ENCODE assay signal across 20 cellular contexts in genomic region chrX:30307466-30307865, GRCh38. TPM values are rescaled to one million over a fixed set of nuclear protein-coding genes. Genes with fewer than 3 reads are reported as not detected.
"Had no signal": no experiment of that assay in that cellular context is flagged by ENCODE, and none has a peak within 500 bp of the region (broad histone marks: within the 10 kb centered on the region; RNA-seq: fewer than 3 reads in every experiment).

No MANE protein-coding gene starts in this region.

- H3K27ac Mint-ChIP-seq: activated naive CD8-positive, alpha-beta T cell treated with anti-CD3 and anti-CD28 coated beads, Interleukin-2, amount 10 ng/mL, durations not matched to agents 7 days and 5 days; naive thymus-derived CD8-positive, alpha-beta T cell; stimulated activated naive B cell treated with anti-CD40 and anti-IgM and Interleukin-4, amounts not matched to agents 10 μg/mL and 1 μg/mL and 100 μg/mL, for 72 hours had no signal

- H3K27ac ChIP-seq: ascending aorta, cardiac muscle cell, dorsolateral prefrontal cortex, hepatocyte, prostate gland, skin epidermis, transverse colon had no signal

- ATAC-seq: esophagus mucosa; left lobe of liver; naive thymus-derived CD8-positive, alpha-beta T cell; right cardiac atrium; stimulated activated naive B cell treated with anti-CD40 and anti-IgM and Interleukin-4, amounts not matched to agents 10 μg/mL and 1 μg/mL and 100 μg/mL, for 72 hours had no signal

- H3K4me3 Mint-ChIP-seq: activated naive CD8-positive, alpha-beta T cell treated with anti-CD3 and anti-CD28 coated beads, Interleukin-2, amount 10 ng/mL, durations not matched to agents 7 days and 5 days; naive thymus-derived CD8-positive, alpha-beta T cell; stimulated activated naive B cell treated with anti-CD40 and anti-IgM and Interleukin-4, amounts not matched to agents 10 μg/mL and 1 μg/mL and 100 μg/mL, for 72 hours had no signal

- DNase-seq: activated naive CD4-positive, alpha-beta T cell; activated naive CD8-positive, alpha-beta T cell treated with anti-CD3 and anti-CD28 coated beads, Interleukin-2, amount 10 ng/mL, durations not matched to agents 7 days and 5 days; activated T-cell treated with anti-CD3 and anti-CD28 coated beads for 4 hours; naive thymus-derived CD8-positive, alpha-beta T cell; stimulated activated CD4-positive, alpha-beta T cell treated with anti-CD3 and anti-CD28 coated beads, Interleukin-4, amount 100 ng/mL, for 1 hour; stimulated activated naive B cell treated with anti-CD40 and anti-IgM and Interleukin-4, amounts not matched to agents 10 μg/mL and 1 μg/mL and 100 μg/mL, for 72 hours; transverse colon had no signal

- H3K36me3 ChIP-seq: ascending aorta, cardiac muscle cell, prostate gland, transverse colon had no signal

- H3K79me2 ChIP-seq: hepatocyte had no signal

- H3K36me3 Mint-ChIP-seq: activated naive CD8-positive, alpha-beta T cell treated with anti-CD3 and anti-CD28 coated beads, Interleukin-2, amount 10 ng/mL, durations not matched to agents 7 days and 5 days; naive thymus-derived CD8-positive, alpha-beta T cell; stimulated activated naive B cell treated with anti-CD40 and anti-IgM and Interleukin-4, amounts not matched to agents 10 μg/mL and 1 μg/mL and 100 μg/mL, for 72 hours had no signal

- H3K9me3 ChIP-seq: ascending aorta, prostate gland, transverse colon had no signal

- H2AFZ ChIP-seq: hepatocyte had no signal

- H3K9me3 Mint-ChIP-seq: activated naive CD8-positive, alpha-beta T cell treated with anti-CD3 and anti-CD28 coated beads, Interleukin-2, amount 10 ng/mL, durations not matched to agents 7 days and 5 days; stimulated activated naive B cell treated with anti-CD40 and anti-IgM and Interleukin-4, amounts not matched to agents 10 μg/mL and 1 μg/mL and 100 μg/mL, for 72 hours had no signal

- H3K4me3 ChIP-seq: hepatocyte, prostate gland, skin epidermis, transverse colon had no signal

- H3K4me1 ChIP-seq: ascending aorta, prostate gland, transverse colon had no signal

- H3K4me1 Mint-ChIP-seq: activated naive CD8-positive, alpha-beta T cell treated with anti-CD3 and anti-CD28 coated beads, Interleukin-2, amount 10 ng/mL, durations not matched to agents 7 days and 5 days; naive thymus-derived CD8-positive, alpha-beta T cell had no signal

- H3K27me3 ChIP-seq: ascending aorta had no signal

RNA-seq across cellular contexts. Expression of gene NR0B1, which starts 1.7 kb away (rescaled TPM):
- total RNA-seq: activated CD8-positive, alpha-beta memory T cell treated with anti-CD3 and anti-CD28 coated beads for 36 hours; activated naive CD8-positive, alpha-beta T cell treated with anti-CD3 and anti-CD28 coated beads, Interleukin-2, amount 10 ng/mL, durations not matched to agents 7 days and 5 days; esophagus mucosa; left lobe of liver; lung microvascular endothelial cell; mucosa of gallbladder; naive thymus-derived CD8-positive, alpha-beta T cell; right cardiac atrium; transverse colon had no signal
- polyA plus RNA-seq: cardiac muscle cell; keratinocyte; naive thymus-derived CD8-positive, alpha-beta T cell; right cardiac atrium had no signal
